Comparison of ENCODE assay signal across 24 cellular contexts in genomic region chr1:110481968-110482623, GRCh38. TPM values are rescaled to one million over a fixed set of nuclear protein-coding genes. Genes with fewer than 3 reads are reported as not detected.
"Had no signal": no experiment of that assay in that cellular context is flagged by ENCODE, and none has a peak within 500 bp of the region (broad histone marks: within the 10 kb centered on the region; RNA-seq: fewer than 3 reads in every experiment).

No MANE protein-coding gene starts in this region.

- H3K9me3 ChIP-seq: gastroesophageal sphincter, heart right ventricle, psoas muscle, tibial artery, uterus had no signal

- H3K4me3 Mint-ChIP-seq: activated B cell treated with CpG ODN at 0.5 μM for 24 hours; activated CD8-positive, alpha-beta T cell treated with anti-CD3 and anti-CD28 coated beads, Interleukin-2, amount 10 ng/mL, durations not matched to agents 7 days and 5 days; activated naive CD8-positive, alpha-beta T cell; brain; neural crest cell; stimulated activated effector memory CD8-positive, alpha-beta T cell treated with anti-CD3 and anti-CD28 coated beads, Interleukin-12 subunit alpha, Interleukin-12 subunit beta, amount 100 ng/mL, for 72 hours had no signal

- ATAC-seq: activated CD8-positive, alpha-beta T cell treated with anti-CD3 and anti-CD28 coated beads, Interleukin-2, amount 10 ng/mL, durations not matched to agents 7 days and 5 days; gastroesophageal sphincter; psoas muscle; stimulated activated effector memory CD8-positive, alpha-beta T cell treated with anti-CD3 and anti-CD28 coated beads, Interleukin-12 subunit alpha, Interleukin-12 subunit beta, amount 100 ng/mL, for 72 hours had no signal

- FAIRE-seq: keratinocyte had no signal

- H3K4me1 ChIP-seq: psoas muscle, tibial artery, uterus had no signal

- H3K27me3 ChIP-seq: gastroesophageal sphincter, uterus had no signal

- H3K27ac ChIP-seq: gastroesophageal sphincter, heart right ventricle, psoas muscle, tibial artery, uterus had no signal

- H3K4me3 ChIP-seq: gastroesophageal sphincter, heart right ventricle, lung, psoas muscle, tibial artery, uterus had no signal

- DNase-seq: activated B cell treated with CpG ODN at 0.5 μM for 24 hours; activated CD4-positive, alpha-beta T cell treated with anti-CD3 and anti-CD28 coated beads for 48 hours; activated CD8-positive, alpha-beta memory T cell treated with anti-CD3 and anti-CD28 coated beads, Interleukin-2, amount 50 U/mL, for 4 hours; activated CD8-positive, alpha-beta T cell treated with anti-CD3 and anti-CD28 coated beads, Interleukin-2, amount 10 ng/mL, durations not matched to agents 7 days and 5 days; activated gamma-delta T cell treated with Interleukin-2 at 50 U/mL for 16 hours; cerebellar nuclear complex; effector memory CD4-positive, alpha-beta T cell; heart right ventricle; midbrain; psoas muscle; SW 1271; tibial artery; uterus had no signal

- H3K9me3 Mint-ChIP-seq: activated B cell treated with CpG ODN at 0.5 μM for 24 hours; brain; neural crest cell; stimulated activated effector memory CD8-positive, alpha-beta T cell treated with anti-CD3 and anti-CD28 coated beads, Interleukin-12 subunit alpha, Interleukin-12 subunit beta, amount 100 ng/mL, for 72 hours had no signal

- H3K36me3 Mint-ChIP-seq: activated naive CD8-positive, alpha-beta T cell; brain; stimulated activated effector memory CD8-positive, alpha-beta T cell treated with anti-CD3 and anti-CD28 coated beads, Interleukin-12 subunit alpha, Interleukin-12 subunit beta, amount 100 ng/mL, for 72 hours had no signal

- H3K36me3 ChIP-seq: gastroesophageal sphincter, heart right ventricle, tibial artery, uterus had no signal

- H3K4me1 Mint-ChIP-seq: activated B cell treated with CpG ODN at 0.5 μM for 24 hours, neural crest cell had no signal

- H3K27ac Mint-ChIP-seq: activated B cell treated with CpG ODN at 0.5 μM for 24 hours; activated CD8-positive, alpha-beta T cell treated with anti-CD3 and anti-CD28 coated beads, Interleukin-2, amount 10 ng/mL, durations not matched to agents 7 days and 5 days; activated naive CD8-positive, alpha-beta T cell; brain; stimulated activated effector memory CD8-positive, alpha-beta T cell treated with anti-CD3 and anti-CD28 coated beads, Interleukin-12 subunit alpha, Interleukin-12 subunit beta, amount 100 ng/mL, for 72 hours had no signal

RNA-seq across cellular contexts. Expression of gene PROK1, which starts 31.1 kb away (rescaled TPM):
- total RNA-seq: activated B cell treated with CpG ODN at 0.5 μM for 24 hours; activated CD8-positive, alpha-beta T cell treated with anti-CD3 and anti-CD28 coated beads, Interleukin-2, amount 10 ng/mL, durations not matched to agents 7 days and 5 days; fibroblast of lung; lung; myocyte; neural crest cell; osteocyte; T-helper 2 cell treated with Interferon-gamma antibody and Interleukin-4, amounts not matched to agents 100 ng/mL and 5 ng/mL, for 36 hours had no signal
- polyA plus RNA-seq: fibroblast of lung, keratinocyte had no signal

RNA-seq across cellular contexts. Expression of gene KCNA10, which starts 36.9 kb away (rescaled TPM):
- total RNA-seq: activated B cell treated with CpG ODN at 0.5 μM for 24 hours; activated CD8-positive, alpha-beta T cell treated with anti-CD3 and anti-CD28 coated beads, Interleukin-2, amount 10 ng/mL, durations not matched to agents 7 days and 5 days; fibroblast of lung; gastroesophageal sphincter; heart right ventricle; lung; myocyte; neural crest cell; osteocyte; psoas muscle; T-helper 2 cell treated with Interferon-gamma antibody and Interleukin-4, amounts not matched to agents 100 ng/mL and 5 ng/mL, for 36 hours; uterus had no signal
- polyA plus RNA-seq: fibroblast of lung, heart right ventricle, keratinocyte, lung, psoas muscle had no signal
